In genomic region chr16:65641693-65642289, GRCh38 we compare ENCODE assay signal across 1 cellular context.
TF ChIP-seq lines count a peak whose summit lies in the region.

No MANE protein-coding gene starts in this region.

TF ChIP-seq in HepG2, 621 proteins besides CTCF, POLR2A, EP300 and RAD21 (continued from another document):
- TF ChIP-seq ZHX2 (IDR thresholded peaks at IDR 0.05; ENCODE audit: low read depth) = no peak
- TF ChIP-seq ZHX2 (CRISPR knock-in tag; IDR thresholded peaks at IDR 0.05; ENCODE audit: borderline replicate concordance) = no peak
- peak; percentile 30; the same call in 1 of the 2 replicates for TF ChIP-seq ZNF7 (CRISPR knock-in tag; IDR thresholded peaks at IDR 0.05)
- peak; percentile 92 for TF ChIP-seq ARID5B (CRISPR knock-in tag; IDR thresholded peaks at IDR 0.05)
- TF ChIP-seq ZNF776 (CRISPR knock-in tag; IDR thresholded peaks at IDR 0.05) = no peak
- TF ChIP-seq ZNF607 (CRISPR knock-in tag; IDR thresholded peaks at IDR 0.05; ENCODE audit: borderline replicate concordance) = no peak
- TF ChIP-seq PATZ1 (CRISPR knock-in tag; IDR thresholded peaks at IDR 0.05) = peak; percentile 54; the same call in 1 of the 2 replicates
- TF ChIP-seq TFDP2 (CRISPR knock-in tag; IDR thresholded peaks at IDR 0.05) = no peak
- no peak for TF ChIP-seq BCLAF1 (IDR thresholded peaks at IDR 0.05)
- TF ChIP-seq CHD2 (IDR thresholded peaks at IDR 0.05; ENCODE audit: low read depth, low read length) = no peak
- TF ChIP-seq RNF2 (conservative IDR thresholded peaks at IDR 0.05; ENCODE audit: low read depth) = no peak
- no peak; the same call in 1 of the 2 replicates for TF ChIP-seq DPF2 (CRISPR knock-in tag; IDR thresholded peaks at IDR 0.05; ENCODE audit: borderline replicate concordance, low read depth)
- TF ChIP-seq ZGPAT (CRISPR knock-in tag; IDR thresholded peaks at IDR 0.05) = peak; percentile 39; the same call in 1 of the 2 replicates
- no peak for TF ChIP-seq PRDM10 (CRISPR knock-in tag; IDR thresholded peaks at IDR 0.05; ENCODE audit: low read depth)
- TF ChIP-seq ZNF879 (CRISPR knock-in tag; IDR thresholded peaks at IDR 0.05) = no peak
- TF ChIP-seq GATAD2A (CRISPR knock-in tag; IDR thresholded peaks at IDR 0.05) = peak; percentile 77
- 0 out of 2 replicates have a peak, but pooled peaks have one; percentile 24 for TF ChIP-seq ZNF747 (CRISPR knock-in tag; IDR thresholded peaks at IDR 0.05; ENCODE audit: borderline replicate concordance)
- no peak for TF ChIP-seq PLRG1 (conservative IDR thresholded peaks at IDR 0.05)
- TF ChIP-seq TCF7L2 (IDR thresholded peaks at IDR 0.05; ENCODE audit: low read depth, low read length) = peak; percentile 58; the same call in 1 of the 2 replicates
- peak; percentile 17; the same call in 1 of the 2 replicates for TF ChIP-seq FOSL2 (CRISPR knock-in tag; IDR thresholded peaks at IDR 0.05)
- TF ChIP-seq NCOA2 (CRISPR knock-in tag; IDR thresholded peaks at IDR 0.05) = peak; percentile 70
- TF ChIP-seq FOXA1 (IDR thresholded peaks at IDR 0.05) = peak; percentile 62; the same call in 1 of the 2 replicates
- peak; percentile 54; the same call in 1 of the 2 replicates for TF ChIP-seq FOXA1 (CRISPR knock-in tag; IDR thresholded peaks at IDR 0.05)
- no peak for TF ChIP-seq RORA (CRISPR knock-in tag; IDR thresholded peaks at IDR 0.05)
- no peak for TF ChIP-seq ZNF138 (CRISPR knock-in tag; IDR thresholded peaks at IDR 0.05; ENCODE audit: low read depth)
- no peak for TF ChIP-seq ATM (IDR thresholded peaks at IDR 0.05; ENCODE audit: borderline replicate concordance)
- TF ChIP-seq CCAR2 (optimal IDR thresholded peaks at IDR 0.05; ENCODE audit: low read depth, low read length) = no peak
- TF ChIP-seq NR3C1 (CRISPR knock-in tag; IDR thresholded peaks at IDR 0.05) = no peak
- peak; percentile 24; the same call in 1 of the 2 replicates for TF ChIP-seq CREB1 (IDR thresholded peaks at IDR 0.05)
- no peak for TF ChIP-seq CREB1 (CRISPR knock-in tag; IDR thresholded peaks at IDR 0.05)
- no peak; the same call in 1 of the 2 replicates for TF ChIP-seq DRAP1 (CRISPR knock-in tag; IDR thresholded peaks at IDR 0.05)
- TF ChIP-seq HIVEP1 (CRISPR knock-in tag; IDR thresholded peaks at IDR 0.05) = no peak
